12 cellular contexts compared by ENCODE assay signal in genomic region chr7:6382797-6383196, GRCh38. TPM values are rescaled to one million over a fixed set of nuclear protein-coding genes. Genes with fewer than 3 reads are reported as not detected.
A peak's percentile ranks its signal among the peaks of the same experiment; 100 is the strongest.
DNase-seq lines count a peak whose midpoint lies in the region; ATAC-seq and TF ChIP-seq lines count a peak whose summit lies in the region.
"Had no signal": no experiment of that assay in that cellular context is flagged by ENCODE, and none has a peak within 500 bp of the region (broad histone marks: within the 10 kb centered on the region; RNA-seq: fewer than 3 reads in every experiment).

No MANE protein-coding gene starts in this region.

- H3K27me3 Mint-ChIP-seq in Caco-2 (ENCODE audit: insufficient read depth, unreplicated experiment), result no peaks in the 10 kb centered on the region
- H3K27me3 Mint-ChIP-seq: activated naive CD4-positive, alpha-beta T cell treated with anti-CD3 and anti-CD28 coated beads, Interleukin-2, amount 10 ng/mL, durations not matched to agents 7 days and 5 days had no signal

- BruUV-seq in Caco-2 (replicated peaks; lab: Mats Ljungman, UMichigan), result no TSS peak

- H3K9me3 ChIP-seq in Caco-2 (no peaks in the 10 kb centered on the region), psoas muscle (no peaks in the 10 kb centered on the region)

- H3K36me3 Mint-ChIP-seq in Caco-2 (ENCODE audit: insufficient read depth, unreplicated experiment), result peaks cover 70% of the 10 kb centered on the region

- no peaks in the 10 kb centered on the region for H3K27me3 ChIP-seq in Caco-2 (replicated peaks; ENCODE audit: control insufficient read depth, insufficient read depth, low read length)
- no peaks in the 10 kb centered on the region for H3K27me3 ChIP-seq in psoas muscle (ENCODE audit: insufficient read depth in 3 of 3, low read length in 2 of 3)

- H3K9me3 Mint-ChIP-seq in Caco-2 (ENCODE audit: unreplicated experiment), result no peaks in the 10 kb centered on the region
- H3K9me3 Mint-ChIP-seq: activated naive CD4-positive, alpha-beta T cell treated with anti-CD3 and anti-CD28 coated beads, Interleukin-2, amount 10 ng/mL, durations not matched to agents 7 days and 5 days had no signal

- CTCF ChIA-PET in Caco-2 (lab: Charles Lee), result no interaction called here

- no peak for DNase-seq in Caco-2
- DNase-seq in NB4 (ENCODE audit: low read depth), result peak; percentile 48
- DNase-seq in epithelial cell of prostate (ENCODE audit: low read depth, low spot score), result no peak
- DNase-seq in psoas muscle, result no peak
- no peak for DNase-seq in SHP77 (lab: John Stamatoyannopoulos, UW)
- no peak for DNase-seq in NCI-H345 treated with DMSO at 0.1 percent for 48 hours (lab: John Stamatoyannopoulos, UW; ENCODE audit: unreplicated experiment)
- DNase-seq: activated CD4-positive, CD25-positive, alpha-beta regulatory T cell; activated naive CD4-positive, alpha-beta T cell treated with anti-CD3 and anti-CD28 coated beads, Interleukin-2, amount 10 ng/mL, durations not matched to agents 7 days and 5 days; HCEC 1CT; mesendoderm; NCI-H1436 had no signal

- H3K4me3 ChIP-seq in Caco-2 (ENCODE audit: low read depth, low read length) (no peak overlapping the region), NB4 (ENCODE audit: low read depth, low read length) (no peak overlapping the region), psoas muscle (no peak overlapping the region)

- ATAC-seq in psoas muscle (peak in 1 of 4 donors; percentile 24), HG03521 (IDR thresholded peaks at IDR 0.05; ENCODE audit: unreplicated experiment) (no peak)

- TF ChIP-seq CTCF in Caco-2 (IDR thresholded peaks at IDR 0.05; ENCODE audit: insufficient read depth in 1 of 2, low read depth in 1 of 2, low read length in 1 of 2, severe bottlenecking in 1 of 2, unreplicated experiment in 1 of 2) (no peak), NB4 (IDR thresholded peaks at IDR 0.05; ENCODE audit: low read depth, low read length) (no peak), psoas muscle (IDR thresholded peaks at IDR 0.05) (no peak)

- H3K36me3 ChIP-seq in Caco-2 (ENCODE audit: control insufficient read depth, insufficient read depth, low read length), result peaks cover 2% of the 10 kb centered on the region
- H3K36me3 ChIP-seq in psoas muscle (ENCODE audit: insufficient read depth in 1 of 2, low read depth in 1 of 2), result peaks cover 0 to 9% of the 10 kb centered on the region in 2 donors

- intact Hi-C loops in Caco-2 (cut with micrococcal nuclease; ENCODE audit: unreplicated experiment), result loop anchor here (10.0 kb wide), 1 partner anchor 52 kb away; no protein-coding TSS in a partner anchor
- intact Hi-C loops in psoas muscle (cut with DNase I), result loop anchor here in 1 of 2 donors (5.0 kb wide), 1 partner anchor 35 kb away; no protein-coding TSS in a partner anchor

- peak overlapping the region; percentile 76 for H3K27ac Mint-ChIP-seq in Caco-2 (ENCODE audit: unreplicated experiment)

- no peak for TF ChIP-seq POLR2A in NB4 (IDR thresholded peaks at IDR 0.05; ENCODE audit: extremely low read depth, insufficient read length)

- peaks cover 40% of the 10 kb centered on the region for H3K4me1 ChIP-seq in Caco-2
- peaks cover 85% of the 10 kb centered on the region for H3K4me1 ChIP-seq in psoas muscle

- H3K4me1 Mint-ChIP-seq in Caco-2 (ENCODE audit: low read depth, unreplicated experiment), result peaks cover 21% of the 10 kb centered on the region

- no peak overlapping the region for H3K4me3 Mint-ChIP-seq in Caco-2 (ENCODE audit: unreplicated experiment)
- H3K4me3 Mint-ChIP-seq: activated naive CD4-positive, alpha-beta T cell treated with anti-CD3 and anti-CD28 coated beads, Interleukin-2, amount 10 ng/mL, durations not matched to agents 7 days and 5 days had no signal

- POLR2A ChIA-PET in Caco-2 (lab: Charles Lee), result no interaction called here

- H3K27ac ChIP-seq in epithelial cell of prostate (peak overlapping the region; percentile 96), psoas muscle (peak overlapping the region; percentile 36)

- WGBS in psoas muscle, 3 donors, result 48 to 63% (median 53%) methylated on average over 4 of the region's 4 CpGs

RNA-seq across cellular contexts. Expression of gene RAC1, which starts 8.5 kb away (rescaled TPM):
- total RNA-seq in Caco-2 (2022), result 307 and 319 TPM in 2 replicates
- 100 to 1,000 TPM; 141 to 189 (median 175) TPM for total RNA-seq in psoas muscle
- polyA plus RNA-seq in psoas muscle, result 100 to 1,000 TPM; 167 to 284 (median 238) TPM

RNA-seq across cellular contexts. Expression of gene FAM220A, which starts 34.0 kb away (rescaled TPM):
- 15.3 and 17.1 TPM in 2 replicates for total RNA-seq in Caco-2 (2022)
- 10 to 100 TPM; 24.9 to 44.2 (median 32.8) TPM for total RNA-seq in psoas muscle
- polyA plus RNA-seq in psoas muscle, result 100 to 1,000 TPM in 1 of 3 donors, 10 to 100 TPM in 2; 12.6 to 108 (median 31.8) TPM
